Comparison of ENCODE assay signal across 14 cellular contexts in the genomic region with DNA sequence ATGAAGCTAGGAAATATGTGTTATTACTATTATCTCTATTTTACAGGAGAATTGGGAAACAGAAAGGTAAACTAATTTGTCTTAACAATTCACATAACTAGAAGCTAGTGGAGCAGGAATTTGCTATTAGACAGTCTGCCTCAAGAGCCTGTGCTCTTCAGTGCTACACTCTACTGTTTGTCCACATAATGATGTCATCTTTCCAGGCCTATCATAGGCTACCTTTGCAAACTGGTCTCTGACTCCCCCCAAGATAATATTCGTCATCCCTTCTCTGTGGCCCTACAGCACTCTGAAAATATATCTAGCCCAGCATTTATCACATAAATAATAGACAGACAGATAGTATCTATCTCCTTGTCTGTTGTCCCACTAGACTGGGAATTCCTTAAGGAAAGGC.
"Had no signal": no experiment of that assay in that cellular context is flagged by ENCODE, and none has a peak within 500 bp of the region (broad histone marks: within the 10 kb centered on the region; RNA-seq: fewer than 3 reads in every experiment).

No MANE protein-coding gene starts in this region.

- DNase-seq: activated CD4-positive, alpha-beta T cell treated with anti-CD3 and anti-CD28 coated beads, Interleukin-2, amount 50 U/mL, for 1 hour; activated CD8-positive, alpha-beta memory T cell treated with anti-CD3 and anti-CD28 coated beads for 24 hours; activated naive CD4-positive, alpha-beta T cell treated with Interleukin-2 at 50 U/mL for 16 hours; endodermal cell; gastrocnemius medialis; mammary epithelial cell; naive B cell; pancreas; stimulated activated CD4-positive, alpha-beta T cell treated with anti-CD3 and anti-CD28 coated beads, Interleukin-12 subunit alpha, Interleukin-12 subunit beta, amount 100 ng/mL, for 4 hours; T-helper 9 cell had no signal

- H3K4me3 ChIP-seq: gastrocnemius medialis, pancreas, thoracic aorta had no signal

- H3K27ac ChIP-seq: gastrocnemius medialis, pancreas, thoracic aorta had no signal

- H3K27ac Mint-ChIP-seq: activated T-helper 1 cell treated with anti-CD3 and anti-CD28 coated beads, Interleukin-12 subunit alpha, Interleukin-12 subunit beta, Interleukin-2, Interleukin-4 antibody, amounts not matched to agents 30 ng/mL and 10 ng/mL and 1 ng/mL, durations not matched to agents 14 hours and 24 hours and 36 hours; endodermal cell; stimulated activated effector memory CD8-positive, alpha-beta T cell treated with anti-CD3 and anti-CD28 coated beads, Interleukin-12 subunit alpha, Interleukin-12 subunit beta, amount 100 ng/mL, for 72 hours had no signal

- H3K4me3 Mint-ChIP-seq: activated T-helper 1 cell treated with anti-CD3 and anti-CD28 coated beads, Interleukin-12 subunit alpha, Interleukin-12 subunit beta, Interleukin-2, Interleukin-4 antibody, amounts not matched to agents 30 ng/mL and 10 ng/mL and 1 ng/mL, durations not matched to agents 14 hours and 24 hours and 36 hours; endodermal cell; naive B cell; stimulated activated effector memory CD8-positive, alpha-beta T cell treated with anti-CD3 and anti-CD28 coated beads, Interleukin-12 subunit alpha, Interleukin-12 subunit beta, amount 100 ng/mL, for 72 hours had no signal

- H3K9me3 ChIP-seq: gastrocnemius medialis, pancreas, thoracic aorta had no signal

- H3K27me3 Mint-ChIP-seq: naive B cell had no signal

- H3K27me3 ChIP-seq: gastrocnemius medialis, pancreas had no signal

- H3K9me3 Mint-ChIP-seq: activated T-helper 1 cell treated with anti-CD3 and anti-CD28 coated beads, Interleukin-12 subunit alpha, Interleukin-12 subunit beta, Interleukin-2, Interleukin-4 antibody, amounts not matched to agents 30 ng/mL and 10 ng/mL and 1 ng/mL, durations not matched to agents 14 hours and 24 hours and 36 hours; endodermal cell; naive B cell; stimulated activated effector memory CD8-positive, alpha-beta T cell treated with anti-CD3 and anti-CD28 coated beads, Interleukin-12 subunit alpha, Interleukin-12 subunit beta, amount 100 ng/mL, for 72 hours had no signal

- ATAC-seq: gastrocnemius medialis; left lobe of liver; pancreas; stimulated activated effector memory CD8-positive, alpha-beta T cell treated with anti-CD3 and anti-CD28 coated beads, Interleukin-12 subunit alpha, Interleukin-12 subunit beta, amount 100 ng/mL, for 72 hours had no signal
